Comparison of ENCODE assay signal across 17 cellular contexts in the genomic region with DNA sequence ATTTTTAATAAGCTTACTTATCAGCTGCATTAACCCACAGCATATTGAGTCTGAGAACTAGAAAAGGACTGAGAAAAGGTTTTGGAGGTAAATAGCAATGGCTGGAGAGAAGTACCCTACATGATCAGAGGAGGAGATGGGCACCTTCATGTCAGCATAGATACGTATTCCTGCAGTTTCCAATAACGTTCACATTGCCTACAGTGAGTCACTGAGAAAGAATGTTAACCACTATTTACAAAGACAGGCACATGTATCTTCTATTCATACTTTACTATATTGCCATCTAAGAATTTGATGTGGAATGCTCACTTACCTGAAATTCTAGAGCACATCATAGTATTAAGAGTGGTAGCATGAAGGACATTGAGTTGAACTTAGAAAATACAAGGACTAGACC.
"Had no signal": no experiment of that assay in that cellular context is flagged by ENCODE, and none has a peak within 500 bp of the region (broad histone marks: within the 10 kb centered on the region; RNA-seq: fewer than 3 reads in every experiment).

No MANE protein-coding gene starts in this region.

- H3K27ac ChIP-seq: neutrophil, uterus, WERI-Rb-1 had no signal

- H3K4me2 ChIP-seq: smooth muscle cell had no signal

- ATAC-seq: activated CD4-positive, alpha-beta T cell treated with anti-CD3 and anti-CD28 coated beads for 36 hours; left cardiac atrium; right cardiac atrium had no signal

- H3K36me3 ChIP-seq: neutrophil, uterus, WERI-Rb-1 had no signal

- DNase-seq: activated CD4-positive, alpha-beta memory T cell treated with anti-CD3 and anti-CD28 coated beads, Interleukin-2, amount 10 ng/mL, durations not matched to agents 7 days and 5 days; activated CD4-positive, alpha-beta T cell treated with anti-CD3 and anti-CD28 coated beads for 36 hours; activated gamma-delta T cell; activated naive CD8-positive, alpha-beta T cell treated with anti-CD3 and anti-CD28 coated beads, Interleukin-2, amount 10 ng/mL, durations not matched to agents 7 days and 5 days; activated T-cell treated with anti-CD3 and anti-CD28 coated beads, Interleukin-2, amount 50 U/mL, for 48 hours; anterior cingulate cortex; hippocampal formation; left cardiac atrium; naive B cell; posterior cingulate gyrus; right cardiac atrium; T1000; uterus; WERI-Rb-1 had no signal

- H3K4me3 ChIP-seq: lung, smooth muscle cell, uterus had no signal

- H3K4me1 ChIP-seq: uterus had no signal

- H3K27me3 ChIP-seq: neutrophil, uterus had no signal

- H3K9me3 ChIP-seq: neutrophil, uterus had no signal
